ENCODE assay signal across 8 cellular contexts in genomic region chr10:25174461-25175230, GRCh38. TPM values are rescaled to one million over a fixed set of nuclear protein-coding genes. Genes with fewer than 3 reads are reported as not detected.
DNase-seq lines count a peak whose midpoint lies in the region; ATAC-seq and TF ChIP-seq lines count a peak whose summit lies in the region.

TSS of gene GPR158 (plus strand) at chr10:25175001. CDS start at chr10:25175421, 420 bp downstream.

- peaks cover 77% of the 10 kb centered on the region for H3K27me3 ChIP-seq in RWPE2 (ENCODE audit: insufficient read depth, poor library complexity, severe bottlenecking)
- H3K27me3 ChIP-seq in testis: no peaks in the 10 kb centered on the region

- WGBS in testis, 2 donors: 2 to 3% methylated on average over 27 to 77 of the region's 83 CpGs

- H3K4me1 ChIP-seq in RWPE2 (ENCODE audit: insufficient read depth, poor library complexity, severe bottlenecking) (no peaks in the 10 kb centered on the region), testis (peaks cover 22% of the 10 kb centered on the region)

- intact Hi-C loops in Right ventricle myocardium inferior (cut with DNase I): no loop called here
- intact Hi-C loops in testis (cut with DNase I; ENCODE audit: low total_unique reads): no loop called here

- no peaks in the 10 kb centered on the region for H3K9me3 ChIP-seq in RWPE2 (ENCODE audit: severe bottlenecking)
- H3K9me3 ChIP-seq in testis: no peaks in the 10 kb centered on the region

- H3K4me3 ChIP-seq in Jurkat, Clone E6-1 (ENCODE audit: low read length): peak within 1 kb of the TSS; percentile 49
- peak within 1 kb of the TSS; percentile 27 for H3K4me3 ChIP-seq in RWPE2 (ENCODE audit: severe bottlenecking)
- peak within 1 kb of the TSS; percentile 57 to 58 for H3K4me3 ChIP-seq in testis

- H3K36me3 ChIP-seq in RWPE2 (ENCODE audit: low read depth) (no peaks in the 10 kb centered on the region), testis (ENCODE audit: low read depth, missing control alignments) (no peaks in the 10 kb centered on the region)

- DNase-seq in GM04504 (ENCODE audit: low read depth) (peak; percentile 74), RWPE2 (ENCODE audit: low spot score) (peak; percentile 72), amniotic epithelial cell (ENCODE audit: low read depth) (peak; percentile 97), Right ventricle myocardium inferior (ENCODE audit: missing footprints) (peak; percentile 91), nucleus accumbens (lab: John Stamatoyannopoulos, UW) (peak; percentile 40 to 93 (median 82)), testis (peak; percentile 97)
- peak; percentile 87 for DNase-seq in Jurkat, Clone E6-1 (ENCODE audit: low read depth, low spot score)

- TF ChIP-seq CTCF in RWPE2 (IDR thresholded peaks at IDR 0.05; ENCODE audit: poor library complexity, severe bottlenecking) (no peak), testis (IDR thresholded peaks at IDR 0.05) (no peak)

- no peak for TF ChIP-seq POLR2A in testis (IDR thresholded peaks at IDR 0.05)

- peak; percentile 81 for ATAC-seq in RWPE2 (ENCODE audit: low read depth)
- ATAC-seq in Right ventricle myocardium inferior: peak; percentile 90
- ATAC-seq in HG03139 (IDR thresholded peaks at IDR 0.05; ENCODE audit: unreplicated experiment): no peak

- no peak within 1 kb of the TSS for H3K27ac ChIP-seq in RWPE2 (ENCODE audit: poor library complexity, severe bottlenecking)
- peak within 1 kb of the TSS in 1 of 2 donors; percentile 36 for H3K27ac ChIP-seq in testis

RNA-seq across cellular contexts. Expression of gene GPR158, which starts in this region (rescaled TPM):
- not detected for polyA plus RNA-seq in Jurkat, Clone E6-1 (2012; ENCODE audit: insufficient read depth, insufficient read length)
- not detected for total RNA-seq in Right ventricle myocardium inferior
- total RNA-seq in testis: 1 to 10 TPM; 2.0 to 2.5 TPM
- 1.9 TPM for polyA plus RNA-seq in testis (ENCODE audit: insufficient read depth, low read depth, low replicate concordance)

Comparison
In these comparisons a context has a peak if more than half of its experiments do, and no peak if none do; other contexts are left out.
1. Peak in DNase-seq and ATAC-seq in Right ventricle myocardium inferior; RNA of the gene not detected or under 1 TPM.